1 cellular context compared by ENCODE assay signal in the genomic region with DNA sequence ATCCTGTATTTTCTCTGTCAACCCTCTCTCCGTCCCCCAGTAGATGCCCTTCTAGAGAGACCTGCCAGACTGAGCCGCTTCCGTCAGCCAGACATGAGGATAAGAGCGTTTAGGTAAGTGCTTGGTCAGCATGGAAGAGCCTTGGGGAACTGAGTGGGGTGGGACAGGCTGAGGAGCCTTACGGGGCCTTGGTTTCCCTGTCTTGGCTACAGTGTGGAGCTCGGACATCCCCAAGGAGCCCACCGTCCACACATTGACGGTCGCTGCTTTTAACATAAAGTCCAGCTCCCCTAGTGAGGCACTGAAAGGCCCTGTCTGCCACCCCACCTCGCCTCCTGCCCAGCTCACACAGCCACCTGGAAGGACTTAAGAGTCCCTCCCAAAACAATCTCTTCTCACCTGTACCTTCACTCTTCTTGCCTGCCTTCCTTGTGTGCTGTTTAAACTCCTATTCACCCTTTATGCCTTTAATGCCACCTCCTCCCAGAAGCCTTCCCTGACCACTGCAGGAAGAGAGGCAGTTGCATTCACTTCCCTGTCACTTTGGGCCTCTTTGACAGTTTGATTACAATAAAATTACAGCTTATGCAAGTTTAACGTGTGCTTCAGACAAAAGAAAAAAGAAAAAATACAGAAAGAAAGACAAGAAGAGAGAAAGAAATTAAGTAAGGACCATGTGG.
TF ChIP-seq lines count a peak whose summit lies in the region.

No MANE protein-coding gene starts in this region.

TF ChIP-seq in H1, 55 proteins besides CTCF, POLR2A, EP300 and RAD21:
- TF ChIP-seq RXRA (IDR thresholded peaks at IDR 0.05; ENCODE audit: insufficient read depth, low read depth, low read length) (no peak), SAP30 (IDR thresholded peaks at IDR 0.05; ENCODE audit: insufficient read depth, insufficient replicate concordance, low read length) (no peak), ZNF274 (IDR thresholded peaks at IDR 0.05; ENCODE audit: borderline replicate concordance, extremely low read depth, low read length) (no peak), TCF12 (IDR thresholded peaks at IDR 0.05; ENCODE audit: low read depth, low read length) (no peak), JUND (IDR thresholded peaks at IDR 0.05; ENCODE audit: low read length) (no peak), GABPA (IDR thresholded peaks at IDR 0.05; ENCODE audit: borderline replicate concordance, insufficient read depth, low read length) (no peak), RFX5 (IDR thresholded peaks at IDR 0.05; ENCODE audit: borderline replicate concordance, low read depth, low read length) (no peak), CBX5 (IDR thresholded peaks at IDR 0.05; ENCODE audit: low read depth, low read length) (no peak)
- TF ChIP-seq, protein P1, sequence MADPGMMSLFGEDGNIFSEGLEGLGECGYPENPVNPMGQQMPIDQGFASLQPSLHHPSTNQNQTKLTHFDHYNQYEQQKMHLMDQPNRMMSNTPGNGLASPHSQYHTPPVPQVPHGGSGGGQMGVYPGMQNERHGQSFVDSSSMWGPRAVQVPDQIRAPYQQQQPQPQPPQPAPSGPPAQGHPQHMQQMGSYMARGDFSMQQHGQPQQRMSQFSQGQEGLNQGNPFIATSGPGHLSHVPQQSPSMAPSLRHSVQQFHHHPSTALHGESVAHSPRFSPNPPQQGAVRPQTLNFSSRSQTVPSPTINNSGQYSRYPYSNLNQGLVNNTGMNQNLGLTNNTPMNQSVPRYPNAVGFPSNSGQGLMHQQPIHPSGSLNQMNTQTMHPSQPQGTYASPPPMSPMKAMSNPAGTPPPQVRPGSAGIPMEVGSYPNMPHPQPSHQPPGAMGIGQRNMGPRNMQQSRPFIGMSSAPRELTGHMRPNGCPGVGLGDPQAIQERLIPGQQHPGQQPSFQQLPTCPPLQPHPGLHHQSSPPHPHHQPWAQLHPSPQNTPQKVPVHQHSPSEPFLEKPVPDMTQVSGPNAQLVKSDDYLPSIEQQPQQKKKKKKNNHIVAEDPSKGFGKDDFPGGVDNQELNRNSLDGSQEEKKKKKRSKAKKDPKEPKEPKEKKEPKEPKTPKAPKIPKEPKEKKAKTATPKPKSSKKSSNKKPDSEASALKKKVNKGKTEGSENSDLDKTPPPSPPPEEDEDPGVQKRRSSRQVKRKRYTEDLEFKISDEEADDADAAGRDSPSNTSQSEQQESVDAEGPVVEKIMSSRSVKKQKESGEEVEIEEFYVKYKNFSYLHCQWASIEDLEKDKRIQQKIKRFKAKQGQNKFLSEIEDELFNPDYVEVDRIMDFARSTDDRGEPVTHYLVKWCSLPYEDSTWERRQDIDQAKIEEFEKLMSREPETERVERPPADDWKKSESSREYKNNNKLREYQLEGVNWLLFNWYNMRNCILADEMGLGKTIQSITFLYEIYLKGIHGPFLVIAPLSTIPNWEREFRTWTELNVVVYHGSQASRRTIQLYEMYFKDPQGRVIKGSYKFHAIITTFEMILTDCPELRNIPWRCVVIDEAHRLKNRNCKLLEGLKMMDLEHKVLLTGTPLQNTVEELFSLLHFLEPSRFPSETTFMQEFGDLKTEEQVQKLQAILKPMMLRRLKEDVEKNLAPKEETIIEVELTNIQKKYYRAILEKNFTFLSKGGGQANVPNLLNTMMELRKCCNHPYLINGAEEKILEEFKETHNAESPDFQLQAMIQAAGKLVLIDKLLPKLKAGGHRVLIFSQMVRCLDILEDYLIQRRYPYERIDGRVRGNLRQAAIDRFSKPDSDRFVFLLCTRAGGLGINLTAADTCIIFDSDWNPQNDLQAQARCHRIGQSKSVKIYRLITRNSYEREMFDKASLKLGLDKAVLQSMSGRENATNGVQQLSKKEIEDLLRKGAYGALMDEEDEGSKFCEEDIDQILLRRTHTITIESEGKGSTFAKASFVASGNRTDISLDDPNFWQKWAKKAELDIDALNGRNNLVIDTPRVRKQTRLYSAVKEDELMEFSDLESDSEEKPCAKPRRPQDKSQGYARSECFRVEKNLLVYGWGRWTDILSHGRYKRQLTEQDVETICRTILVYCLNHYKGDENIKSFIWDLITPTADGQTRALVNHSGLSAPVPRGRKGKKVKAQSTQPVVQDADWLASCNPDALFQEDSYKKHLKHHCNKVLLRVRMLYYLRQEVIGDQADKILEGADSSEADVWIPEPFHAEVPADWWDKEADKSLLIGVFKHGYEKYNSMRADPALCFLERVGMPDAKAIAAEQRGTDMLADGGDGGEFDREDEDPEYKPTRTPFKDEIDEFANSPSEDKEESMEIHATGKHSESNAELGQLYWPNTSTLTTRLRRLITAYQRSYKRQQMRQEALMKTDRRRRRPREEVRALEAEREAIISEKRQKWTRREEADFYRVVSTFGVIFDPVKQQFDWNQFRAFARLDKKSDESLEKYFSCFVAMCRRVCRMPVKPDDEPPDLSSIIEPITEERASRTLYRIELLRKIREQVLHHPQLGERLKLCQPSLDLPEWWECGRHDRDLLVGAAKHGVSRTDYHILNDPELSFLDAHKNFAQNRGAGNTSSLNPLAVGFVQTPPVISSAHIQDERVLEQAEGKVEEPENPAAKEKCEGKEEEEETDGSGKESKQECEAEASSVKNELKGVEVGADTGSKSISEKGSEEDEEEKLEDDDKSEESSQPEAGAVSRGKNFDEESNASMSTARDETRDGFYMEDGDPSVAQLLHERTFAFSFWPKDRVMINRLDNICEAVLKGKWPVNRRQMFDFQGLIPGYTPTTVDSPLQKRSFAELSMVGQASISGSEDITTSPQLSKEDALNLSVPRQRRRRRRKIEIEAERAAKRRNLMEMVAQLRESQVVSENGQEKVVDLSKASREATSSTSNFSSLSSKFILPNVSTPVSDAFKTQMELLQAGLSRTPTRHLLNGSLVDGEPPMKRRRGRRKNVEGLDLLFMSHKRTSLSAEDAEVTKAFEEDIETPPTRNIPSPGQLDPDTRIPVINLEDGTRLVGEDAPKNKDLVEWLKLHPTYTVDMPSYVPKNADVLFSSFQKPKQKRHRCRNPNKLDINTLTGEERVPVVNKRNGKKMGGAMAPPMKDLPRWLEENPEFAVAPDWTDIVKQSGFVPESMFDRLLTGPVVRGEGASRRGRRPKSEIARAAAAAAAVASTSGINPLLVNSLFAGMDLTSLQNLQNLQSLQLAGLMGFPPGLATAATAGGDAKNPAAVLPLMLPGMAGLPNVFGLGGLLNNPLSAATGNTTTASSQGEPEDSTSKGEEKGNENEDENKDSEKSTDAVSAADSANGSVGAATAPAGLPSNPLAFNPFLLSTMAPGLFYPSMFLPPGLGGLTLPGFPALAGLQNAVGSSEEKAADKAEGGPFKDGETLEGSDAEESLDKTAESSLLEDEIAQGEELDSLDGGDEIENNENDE (IDR thresholded peaks at IDR 0.05; ENCODE audit: insufficient replicate concordance, low read length): no peak
- TF ChIP-seq, protein P2, sequence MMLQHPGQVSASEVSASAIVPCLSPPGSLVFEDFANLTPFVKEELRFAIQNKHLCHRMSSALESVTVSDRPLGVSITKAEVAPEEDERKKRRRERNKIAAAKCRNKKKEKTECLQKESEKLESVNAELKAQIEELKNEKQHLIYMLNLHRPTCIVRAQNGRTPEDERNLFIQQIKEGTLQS (IDR thresholded peaks at IDR 0.05; ENCODE audit: insufficient read depth, low read depth, low read length): no peak
